In genomic region chr7:39451901-39452300, GRCh38 we compare ENCODE assay signal across 12 cellular contexts.
"Had no signal": no experiment of that assay in that cellular context is flagged by ENCODE, and none has a peak within 500 bp of the region (broad histone marks: within the 10 kb centered on the region; RNA-seq: fewer than 3 reads in every experiment).

No MANE protein-coding gene starts in this region.

- H3K36me3 ChIP-seq: breast epithelium, right lobe of liver, suprapubic skin, upper lobe of left lung had no signal

- H3K27me3 ChIP-seq: breast epithelium, right lobe of liver, upper lobe of left lung had no signal

- H3K4me1 ChIP-seq: breast epithelium, psoas muscle, right lobe of liver, suprapubic skin, upper lobe of left lung had no signal

- H3K9me3 ChIP-seq: breast epithelium, psoas muscle, right lobe of liver, suprapubic skin, upper lobe of left lung had no signal

- H3K27ac ChIP-seq: breast epithelium, psoas muscle, right lobe of liver, suprapubic skin, upper lobe of left lung had no signal

- H3K4me3 ChIP-seq: breast epithelium, psoas muscle, right lobe of liver, suprapubic skin, upper lobe of left lung had no signal

- ATAC-seq: psoas muscle, right lobe of liver had no signal

- DNase-seq: activated CD4-positive, CD25-positive, alpha-beta regulatory T cell treated with anti-CD3 and anti-CD28 coated beads, Interleukin-2, amount 50 U/mL, for 72 hours; activated naive CD4-positive, alpha-beta T cell; activated naive CD8-positive, alpha-beta T cell treated with anti-CD3 and anti-CD28 coated beads, Interleukin-2, amount 10 ng/mL, durations not matched to agents 7 days and 5 days; anterior cingulate cortex; effector memory CD4-positive, alpha-beta T cell; head of caudate nucleus; kidney glomerular epithelial cell; psoas muscle; right lobe of liver had no signal
